In genomic region chr14:70600382-70601157, GRCh38 we compare ENCODE assay signal across 1 cellular context.
A peak's percentile ranks its signal among the peaks of the same experiment; 100 is the strongest.
TF ChIP-seq lines count a peak whose summit lies in the region.

TSS of gene MED6 (minus strand) at chr14:70600655. CDS start at chr14:70600637, 18 bp downstream.

TF ChIP-seq in K562, 482 proteins besides CTCF, POLR2A, EP300 and RAD21 (continued from another document):
- no peak for TF ChIP-seq THRA (IDR thresholded peaks at IDR 0.05)
- peak; percentile 70 for TF ChIP-seq PCBP2 (IDR thresholded peaks at IDR 0.05; ENCODE audit: low read depth, low read length, poor library complexity, severe bottlenecking)
- peak; percentile 23 to 59; a peak in 1 of 4 replicates for TF ChIP-seq MNT (conservative IDR thresholded peaks at IDR 0.05)
- 0 out of 2 replicates have a peak, but pooled peaks have one; percentile 34 for TF ChIP-seq MBD2 (IDR thresholded peaks at IDR 0.05; ENCODE audit: borderline replicate concordance, low read depth)
- peak; percentile 37; the same call in 1 of the 2 replicates for TF ChIP-seq ZNF384 (IDR thresholded peaks at IDR 0.05; ENCODE audit: low read depth, low read length)
- no peak for TF ChIP-seq NR2C2 (CRISPR knock-in tag; IDR thresholded peaks at IDR 0.05)
- TF ChIP-seq NR2C2 (tag; IDR thresholded peaks at IDR 0.05), result peak; percentile 44; the same call in 1 of the 2 replicates
- peak; percentile 86 for TF ChIP-seq ATF1 (CRISPR knock-in tag; IDR thresholded peaks at IDR 0.05)
- peak; percentile 95 for TF ChIP-seq ATF1 (tag; IDR thresholded peaks at IDR 0.05)
